ENCODE assay signal across 8 cellular contexts in genomic region chr2:130342020-130342532, GRCh38. TPM values are rescaled to one million over a fixed set of nuclear protein-coding genes. Genes with fewer than 3 reads are reported as not detected.
A peak's percentile ranks its signal among the peaks of the same experiment; 100 is the strongest.
DNase-seq lines count a peak whose midpoint lies in the region; ATAC-seq and TF ChIP-seq lines count a peak whose summit lies in the region.

No MANE protein-coding gene starts in this region.

- H3K27ac Mint-ChIP-seq in activated naive CD8-positive, alpha-beta T cell treated with anti-CD3 and anti-CD28 coated beads, Interleukin-2, amount 50 U/mL, for 24 hours: peak overlapping the region; percentile 99

- TF ChIP-seq EP300 in transverse colon (IDR thresholded peaks at IDR 0.05; ENCODE audit: low read depth): no peak

- H3K23ac ChIP-seq in trophoblast cell (ENCODE audit: low read length): no peak overlapping the region

- no peaks in the 10 kb centered on the region for H3K9me3 Mint-ChIP-seq in activated naive CD8-positive, alpha-beta T cell treated with anti-CD3 and anti-CD28 coated beads, Interleukin-2, amount 50 U/mL, for 24 hours

- H3K79me1 ChIP-seq in trophoblast cell (ENCODE audit: low read length): peaks cover 6% of the 10 kb centered on the region

- peak; percentile 74 for TF ChIP-seq POLR2A in transverse colon (IDR thresholded peaks at IDR 0.05)

- H3K9ac ChIP-seq in SU-DHL-6 (ENCODE audit: low read length) (peak overlapping the region; percentile 76), trophoblast cell (ENCODE audit: low read length) (peak overlapping the region; percentile 4)

- H3K4me1 Mint-ChIP-seq in activated naive CD8-positive, alpha-beta T cell treated with anti-CD3 and anti-CD28 coated beads, Interleukin-2, amount 50 U/mL, for 24 hours: peaks cover 53% of the 10 kb centered on the region

- H3K27me3 ChIP-seq in SU-DHL-6 (ENCODE audit: low read length) (no peaks in the 10 kb centered on the region), cardiac muscle cell (no peaks in the 10 kb centered on the region), trophoblast cell (ENCODE audit: insufficient read depth, low read length) (no peaks in the 10 kb centered on the region), transverse colon (no peaks in the 10 kb centered on the region)

- no peak overlapping the region for H3K4ac ChIP-seq in trophoblast cell (ENCODE audit: low read depth, low read length)

- H4K12ac ChIP-seq in trophoblast cell (ENCODE audit: low read depth, low read length): peak overlapping the region; percentile 68

- H3K27ac ChIP-seq in SU-DHL-6 (ENCODE audit: low read depth, low read length) (peak overlapping the region; percentile 82), cardiac muscle cell (peak overlapping the region; percentile 71), trophoblast cell (ENCODE audit: low read depth, low read length) (peak overlapping the region; percentile 41), transverse colon (peak overlapping the region; percentile 89 to 93 (median 92))

- peak overlapping the region; percentile 16 for H4K91ac ChIP-seq in trophoblast cell (ENCODE audit: low read depth, low read length)

- no peaks in the 10 kb centered on the region for H4K20me1 ChIP-seq in SU-DHL-6 (ENCODE audit: low read depth, low read length)

- peak overlapping the region; percentile 87 for H3K4me2 ChIP-seq in SU-DHL-6 (ENCODE audit: low read depth, low read length, poor library complexity, severe bottlenecking)
- H3K4me2 ChIP-seq in trophoblast cell (ENCODE audit: low read length): peak overlapping the region; percentile 66

- H3K4me3 ChIP-seq in GM12875 (ENCODE audit: low read depth, low read length) (peak overlapping the region; percentile 74), SU-DHL-6 (ENCODE audit: insufficient read depth, low read length, poor library complexity, severe bottlenecking) (peak overlapping the region; percentile 67), cardiac muscle cell (peak overlapping the region; percentile 55), trophoblast cell (ENCODE audit: low read depth, low read length) (peak overlapping the region; percentile 87), transverse colon (peak overlapping the region; percentile 43 to 88 (median 64))

- no peak overlapping the region for H2BK5ac ChIP-seq in trophoblast cell (ENCODE audit: low read depth, low read length, poor library complexity)

- DNase-seq in NCI-H1417 (lab: John Stamatoyannopoulos, UW) (peak; percentile 83 to 98 (median 96)), cardiac muscle cell (ENCODE audit: low read depth in 1 of 2, low spot score in 1 of 2) (peak; percentile 95), trophoblast cell (peak; percentile 93 to 96), transverse colon (peak; percentile 92)
- peak; percentile 83 for DNase-seq in activated naive CD8-positive, alpha-beta T cell treated with anti-CD3 and anti-CD28 coated beads, Interleukin-2, amount 50 U/mL, for 24 hours

- peaks cover 46% of the 10 kb centered on the region for H3K36me3 Mint-ChIP-seq in activated naive CD8-positive, alpha-beta T cell treated with anti-CD3 and anti-CD28 coated beads, Interleukin-2, amount 50 U/mL, for 24 hours (ENCODE audit: low read depth)

- H3K4me3 Mint-ChIP-seq in activated naive CD8-positive, alpha-beta T cell treated with anti-CD3 and anti-CD28 coated beads, Interleukin-2, amount 50 U/mL, for 24 hours: peak overlapping the region; percentile 100

- peaks cover 24% of the 10 kb centered on the region for H3K79me2 ChIP-seq in SU-DHL-6 (ENCODE audit: insufficient read depth, low read length)
- peaks cover 2% of the 10 kb centered on the region for H3K79me2 ChIP-seq in trophoblast cell (ENCODE audit: control insufficient read depth, insufficient read depth, low read length, poor library complexity)

- H3K9me3 ChIP-seq in SU-DHL-6 (ENCODE audit: insufficient read depth, low read length): no peaks in the 10 kb centered on the region
- H3K9me3 ChIP-seq in cardiac muscle cell (ENCODE audit: low read depth): no peaks in the 10 kb centered on the region
- no peaks in the 10 kb centered on the region for H3K9me3 ChIP-seq in trophoblast cell (ENCODE audit: insufficient read depth, low read depth, low read length)
- H3K9me3 ChIP-seq in transverse colon: no peaks in the 10 kb centered on the region

- H2AFZ ChIP-seq in SU-DHL-6 (ENCODE audit: low read depth, low read length, severe bottlenecking) (peak overlapping the region; percentile 87), trophoblast cell (ENCODE audit: insufficient read depth, low read length, poor library complexity) (peak overlapping the region; percentile 32)

- intact Hi-C loops in transverse colon (cut with DNase I; ENCODE audit: low total_unique reads): no loop called here

- peak; percentile 77 for ATAC-seq in HG02763 (IDR thresholded peaks at IDR 0.05; ENCODE audit: unreplicated experiment)
- ATAC-seq in activated naive CD8-positive, alpha-beta T cell treated with anti-CD3 and anti-CD28 coated beads, Interleukin-2, amount 50 U/mL, for 24 hours: peak; percentile 80

- peaks cover 10% of the 10 kb centered on the region for H3K4me1 ChIP-seq in cardiac muscle cell (ENCODE audit: low read depth)
- peaks cover 3 to 4% of the 10 kb centered on the region in 2 experiments for H3K4me1 ChIP-seq in trophoblast cell (ENCODE audit: control insufficient read depth in 1 of 2, insufficient read depth in 2 of 2, low read length in 2 of 2)
- H3K4me1 ChIP-seq in transverse colon: peaks cover 14 to 28% (median 19%) of the 10 kb centered on the region in 4 donors

- H3K9me2 ChIP-seq in SU-DHL-6 (replicated peaks; ENCODE audit: insufficient read depth, low read length): no peaks in the 10 kb centered on the region

- peak overlapping the region; percentile 21 for H3K14ac ChIP-seq in trophoblast cell (ENCODE audit: low read length)

- H4K8ac ChIP-seq in trophoblast cell (ENCODE audit: low read depth, low read length): peak overlapping the region; percentile 71

- H2BK12ac ChIP-seq in trophoblast cell (ENCODE audit: low read length): no peak overlapping the region

- no peak overlapping the region for H3K18ac ChIP-seq in trophoblast cell (ENCODE audit: low read length)

- H2BK120ac ChIP-seq in trophoblast cell (ENCODE audit: insufficient read depth, low read length, poor library complexity): no peak overlapping the region

- no peaks in the 10 kb centered on the region for H3K27me3 Mint-ChIP-seq in activated naive CD8-positive, alpha-beta T cell treated with anti-CD3 and anti-CD28 coated beads, Interleukin-2, amount 50 U/mL, for 24 hours

- TF ChIP-seq CTCF in GM12875 (IDR thresholded peaks at IDR 0.05; ENCODE audit: borderline replicate concordance, insufficient read depth, low read depth, low read length) (no peak), SU-DHL-6 (IDR thresholded peaks at IDR 0.05; ENCODE audit: insufficient read depth, low read length, poor library complexity, severe bottlenecking) (no peak), cardiac muscle cell (IDR thresholded peaks at IDR 0.05; ENCODE audit: low read depth, low read length) (no peak), transverse colon (IDR thresholded peaks at IDR 0.05) (no peak)

- H2AK5ac ChIP-seq in trophoblast cell (ENCODE audit: low read length): no peak overlapping the region

- H3K36me3 ChIP-seq in SU-DHL-6 (ENCODE audit: low read length): 0 out of 2 replicates have a peak, but pooled peaks cover 3% of the 10 kb centered on the region
- H3K36me3 ChIP-seq in cardiac muscle cell: peaks cover 24% of the 10 kb centered on the region
- peaks cover 25 to 34% of the 10 kb centered on the region in 2 experiments for H3K36me3 ChIP-seq in trophoblast cell (ENCODE audit: control insufficient read depth in 1 of 2, insufficient read depth in 2 of 2, low read length in 2 of 2)
- H3K36me3 ChIP-seq in transverse colon: peaks cover 0 to 28% (median 10%) of the 10 kb centered on the region in 4 donors

- no CpG with 5 or more reads among the region's 24 CpGs for WGBS in trophoblast cell (ENCODE audit: extremely low coverage, insufficient coverage, insufficient read length)
- 1% methylated on average over 23 of the region's 24 CpGs; no CpG with 5 or more reads in 1 of the 2 donors for WGBS in transverse colon (ENCODE audit: low coverage in 1 of 2), 2 donors

- in situ Hi-C loops in transverse colon (cut with MboI; ENCODE audit: low pct_ligation_motif_present in 1 of 4, low pct_unique_long_range_greater_than_20kb in 1 of 4, low sequenced_read_pairs in 3 of 4): loop anchor here in 3 of 4 donors (25.0 kb wide), 3 partner anchors 180 to 745 kb away; partner anchors contain the start of gene FAM168B (in 1 of the 3)

- peaks cover 5% of the 10 kb centered on the region; the same call in 1 of the 2 replicates for H3F3A ChIP-seq in SU-DHL-6 (ENCODE audit: insufficient read depth)

RNA-seq across cellular contexts. Expression of gene IMP4, which starts 0.6 kb away (rescaled TPM):
- total RNA-seq in cardiac muscle cell: 91.5 and 92.4 TPM in 2 replicates
- polyA plus RNA-seq in cardiac muscle cell: 65.2 and 90.1 TPM in 2 replicates
- 46.6 and 47.8 TPM in 2 replicates for polyA plus RNA-seq in trophoblast cell (2013)
- 100 to 1,000 TPM in 1 of 4 donors, 10 to 100 TPM in 3; 52.1 to 367 (median 83.7) TPM for total RNA-seq in transverse colon

RNA-seq across cellular contexts. Expression of gene PTPN18, which starts 13.8 kb away (rescaled TPM):
- total RNA-seq in cardiac muscle cell (16.7 and 36.3 TPM in 2 replicates), transverse colon (100 to 1,000 TPM; 136 to 168 (median 148) TPM)
- 27.6 and 39.1 TPM in 2 replicates for polyA plus RNA-seq in cardiac muscle cell
- 10.6 and 12.1 TPM in 2 replicates for polyA plus RNA-seq in trophoblast cell (2013)

Comparison
In these comparisons a context has a peak if more than half of its experiments do, and no peak if none do; other contexts are left out.
1. Peak in every context shown above with its lines: DNase-seq, ATAC-seq, H3K4me3 ChIP-seq and H3K27ac ChIP-seq.
2. H3K27ac ChIP-seq: peak in every context shown above with its lines; median percentile 92 in transverse colon; 82 in SU-DHL-6; 71 in cardiac muscle cell; 41 in trophoblast cell.